Comparison of ENCODE assay signal across 27 cellular contexts in genomic region chr18:52000435-52000834, GRCh38.
"Had no signal": no experiment of that assay in that cellular context is flagged by ENCODE, and none has a peak within 500 bp of the region (broad histone marks: within the 10 kb centered on the region; RNA-seq: fewer than 3 reads in every experiment).

No MANE protein-coding gene starts in this region.

- H3K4me1 ChIP-seq: esophagus muscularis mucosa, foreskin keratinocyte, gastrocnemius medialis, heart left ventricle had no signal

- H3K4me3 Mint-ChIP-seq: activated CD4-positive, alpha-beta memory T cell treated with anti-CD3 and anti-CD28 coated beads, Interleukin-2, amount 10 ng/mL, durations not matched to agents 7 days and 5 days; activated CD4-positive, alpha-beta T cell treated with anti-CD3 and anti-CD28 coated beads, Interleukin-2, amount 10 ng/mL, durations not matched to agents 7 days and 5 days; activated naive CD8-positive, alpha-beta T cell; activated T-cell treated with anti-CD3 and anti-CD28 coated beads, Interleukin-2, amount 50 U/mL, for 4 hours; activated T-helper 17 cell treated with anti-CD3 and anti-CD28 coated beads, Interleukin-2, amount 50 U/mL, for 72 hours; central memory CD8-positive, alpha-beta T cell; dendritic cell treated with granulocyte-macrophage colony-stimulating factor and Interleukin-4, amounts not matched to agents 40 ng/mL and 50 ng/mL, for 4 days; effector memory CD8-positive, alpha-beta T cell; T-helper 17 cell had no signal

- H3K27me3 Mint-ChIP-seq: activated CD4-positive, alpha-beta memory T cell treated with anti-CD3 and anti-CD28 coated beads, Interleukin-2, amount 10 ng/mL, durations not matched to agents 7 days and 5 days; activated CD4-positive, alpha-beta T cell treated with anti-CD3 and anti-CD28 coated beads, Interleukin-2, amount 10 ng/mL, durations not matched to agents 7 days and 5 days; activated naive CD8-positive, alpha-beta T cell; activated T-helper 17 cell treated with anti-CD3 and anti-CD28 coated beads, Interleukin-2, amount 50 U/mL, for 72 hours; central memory CD8-positive, alpha-beta T cell; dendritic cell treated with granulocyte-macrophage colony-stimulating factor and Interleukin-4, amounts not matched to agents 40 ng/mL and 50 ng/mL, for 4 days; effector memory CD8-positive, alpha-beta T cell; T-helper 17 cell had no signal

- H3K4me3 ChIP-seq: coronary artery, dorsolateral prefrontal cortex, esophagus muscularis mucosa, gastrocnemius medialis, heart left ventricle had no signal

- H3K27me3 ChIP-seq: brain microvascular endothelial cell, dorsolateral prefrontal cortex, esophagus muscularis mucosa, foreskin keratinocyte, gastrocnemius medialis, heart left ventricle had no signal

- DNase-seq: activated CD4-positive, alpha-beta memory T cell treated with anti-CD3 and anti-CD28 coated beads, Interleukin-2, amount 10 ng/mL, durations not matched to agents 7 days and 5 days; activated CD4-positive, alpha-beta T cell treated with anti-CD3 and anti-CD28 coated beads for 1 hour; activated CD4-positive, alpha-beta T cell treated with anti-CD3 and anti-CD28 coated beads for 4 hours; activated CD4-positive, alpha-beta T cell treated with anti-CD3 and anti-CD28 coated beads, Interleukin-2, amount 10 ng/mL, durations not matched to agents 7 days and 5 days; activated CD4-positive, alpha-beta T cell treated with anti-CD3 and anti-CD28 coated beads, Interleukin-2, amount 50 U/mL, for 4 hours; activated effector memory CD4-positive, alpha-beta T cell treated with Interleukin-2 at 50 U/mL for 16 hours; activated gamma-delta T cell treated with Interleukin-2 at 50 U/mL for 16 hours; activated naive CD4-positive, alpha-beta T cell treated with anti-CD3 and anti-CD28 coated beads, Interleukin-2, amount 50 U/mL, for 16 hours; activated naive CD4-positive, alpha-beta T cell treated with Interleukin-2 at 50 U/mL for 16 hours; activated T-cell treated with anti-CD3 and anti-CD28 coated beads, Interleukin-2, amount 50 U/mL, for 4 hours; amniotic stem cell; anterior cingulate cortex; brain microvascular endothelial cell; dorsolateral prefrontal cortex; effector memory CD8-positive, alpha-beta T cell; erythroblast; foreskin keratinocyte; gastrocnemius medialis; glutamatergic neuron; heart left ventricle; T-helper 17 cell had no signal

- H3K27ac Mint-ChIP-seq: activated CD4-positive, alpha-beta memory T cell treated with anti-CD3 and anti-CD28 coated beads, Interleukin-2, amount 10 ng/mL, durations not matched to agents 7 days and 5 days; activated CD4-positive, alpha-beta T cell treated with anti-CD3 and anti-CD28 coated beads, Interleukin-2, amount 10 ng/mL, durations not matched to agents 7 days and 5 days; activated naive CD8-positive, alpha-beta T cell; activated T-helper 17 cell treated with anti-CD3 and anti-CD28 coated beads, Interleukin-2, amount 50 U/mL, for 72 hours; dendritic cell treated with granulocyte-macrophage colony-stimulating factor and Interleukin-4, amounts not matched to agents 40 ng/mL and 50 ng/mL, for 4 days; effector memory CD8-positive, alpha-beta T cell; T-helper 17 cell had no signal

- H3K27ac ChIP-seq: brain microvascular endothelial cell, coronary artery, dorsolateral prefrontal cortex, esophagus muscularis mucosa, foreskin keratinocyte, gastrocnemius medialis, heart left ventricle had no signal

- H3K9me3 ChIP-seq: esophagus muscularis mucosa, gastrocnemius medialis, heart left ventricle had no signal

- H3K36me3 ChIP-seq: brain microvascular endothelial cell, esophagus muscularis mucosa, gastrocnemius medialis, heart left ventricle had no signal

- ATAC-seq: activated T-cell treated with anti-CD3 and anti-CD28 coated beads, Interleukin-2, amount 50 U/mL, for 4 hours; activated T-helper 17 cell treated with anti-CD3 and anti-CD28 coated beads, Interleukin-2, amount 50 U/mL, for 72 hours; effector memory CD8-positive, alpha-beta T cell; foreskin keratinocyte; gastrocnemius medialis; heart left ventricle; T-helper 17 cell had no signal

- H3K4me1 Mint-ChIP-seq: activated CD4-positive, alpha-beta memory T cell treated with anti-CD3 and anti-CD28 coated beads, Interleukin-2, amount 10 ng/mL, durations not matched to agents 7 days and 5 days; activated CD4-positive, alpha-beta T cell treated with anti-CD3 and anti-CD28 coated beads, Interleukin-2, amount 10 ng/mL, durations not matched to agents 7 days and 5 days; activated T-helper 17 cell treated with anti-CD3 and anti-CD28 coated beads, Interleukin-2, amount 50 U/mL, for 72 hours; central memory CD8-positive, alpha-beta T cell; T-helper 17 cell had no signal

- H3K9me3 Mint-ChIP-seq: activated T-helper 17 cell treated with anti-CD3 and anti-CD28 coated beads, Interleukin-2, amount 50 U/mL, for 72 hours; central memory CD8-positive, alpha-beta T cell; dendritic cell treated with granulocyte-macrophage colony-stimulating factor and Interleukin-4, amounts not matched to agents 40 ng/mL and 50 ng/mL, for 4 days had no signal

- H3K36me3 Mint-ChIP-seq: activated naive CD8-positive, alpha-beta T cell had no signal
